ENCODE assay signal across 10 cellular contexts in genomic region chr6:165659945-165660862, GRCh38. TPM values are rescaled to one million over a fixed set of nuclear protein-coding genes. Genes with fewer than 3 reads are reported as not detected.
DNase-seq lines count a peak whose midpoint lies in the region; ATAC-seq and TF ChIP-seq lines count a peak whose summit lies in the region.
"Had no signal": no experiment of that assay in that cellular context is flagged by ENCODE, and none has a peak within 500 bp of the region (broad histone marks: within the 10 kb centered on the region; RNA-seq: fewer than 3 reads in every experiment).

No MANE protein-coding gene starts in this region.

- H3K4me3 Mint-ChIP-seq in neural crest cell: peak overlapping the region; percentile 91

- no peaks in the 10 kb centered on the region for H3K36me3 ChIP-seq in ACC112 (ENCODE audit: insufficient read depth, low read length)
- H3K36me3 ChIP-seq in MG63: no peaks in the 10 kb centered on the region

- in situ Hi-C loops in KBM-7 (cut with MboI; ENCODE audit: low pct_unique_long_range_greater_than_20kb, low sequenced_read_pairs): no loop called here

- H3K79me2 ChIP-seq in ACC112 (ENCODE audit: control insufficient read depth, insufficient read depth, low read length, unreplicated experiment): peaks cover 4% of the 10 kb centered on the region

- TF ChIP-seq CTCF in fibroblast of villous mesenchyme (IDR thresholded peaks at IDR 0.05; ENCODE audit: insufficient read depth, low read depth, low read length): no peak
- no peak for TF ChIP-seq CTCF in neural crest cell (conservative IDR thresholded peaks at IDR 0.05)

- ATAC-seq in GM19467 (IDR thresholded peaks at IDR 0.05; ENCODE audit: unreplicated experiment) (no peak), GM18520 (IDR thresholded peaks at IDR 0.05; ENCODE audit: unreplicated experiment) (no peak)

- no peaks in the 10 kb centered on the region for H3K9me3 ChIP-seq in MG63

- peak overlapping the region; percentile 92 for H3K27ac Mint-ChIP-seq in neural crest cell (ENCODE audit: unreplicated experiment)

- H3K27me3 ChIP-seq in ACC112 (ENCODE audit: insufficient read depth, low read length) (peaks cover 60% of the 10 kb centered on the region), MG63 (peaks cover 28% of the 10 kb centered on the region)

- H3K4me3 ChIP-seq in ACC112 (ENCODE audit: low read depth, low read length) (peak overlapping the region; percentile 85), MG63 (peak overlapping the region; percentile 46), fibroblast of villous mesenchyme (ENCODE audit: low read depth, low read length) (peak overlapping the region; percentile 66)

- H3K27ac ChIP-seq in ACC112 (ENCODE audit: low read depth, low read length): no peak overlapping the region

- peaks cover 2% of the 10 kb centered on the region for H3K36me3 Mint-ChIP-seq in neural crest cell (ENCODE audit: low read depth)

- peaks cover 27% of the 10 kb centered on the region for H3K27me3 Mint-ChIP-seq in neural crest cell (ENCODE audit: low read depth)

- H3K4me1 Mint-ChIP-seq in neural crest cell: peaks cover 42% of the 10 kb centered on the region

- no peaks in the 10 kb centered on the region for H3K4me1 ChIP-seq in ACC112 (ENCODE audit: control insufficient read depth, insufficient read depth, low read length, unreplicated experiment)

- H3K9me3 Mint-ChIP-seq in neural crest cell: no peaks in the 10 kb centered on the region

- DNase-seq in MG63 (no peak), fibroblast of villous mesenchyme (ENCODE audit: low read depth) (no peak), neural crest cell (ENCODE audit: low read depth, low spot score) (no peak), NCI-H2227 treated with DMSO at 0.1 percent for 48 hours (lab: John Stamatoyannopoulos, UW) (no peak), KBM-7 (no peak)
- DNase-seq: central memory CD4-positive, alpha-beta T cell; DMS79 treated with DMSO at 0.1 percent for 48 hours had no signal

- H2AFZ ChIP-seq in ACC112 (ENCODE audit: low read length, unreplicated experiment): no peak overlapping the region

RNA-seq across cellular contexts. Expression of gene PDE10A, which starts 2.8 kb away (rescaled TPM):
- 0.10 and 1.3 TPM in 2 replicates for total RNA-seq in MG63 (2014; rRNA removed; shearing (Covaris generic); ENCODE audit: low replicate concordance)
- 5.6 and 9.0 TPM in 2 replicates for total RNA-seq in fibroblast of villous mesenchyme
- total RNA-seq in neural crest cell: 23.7 and 26.2 TPM in 2 replicates
